In the genomic region with DNA sequence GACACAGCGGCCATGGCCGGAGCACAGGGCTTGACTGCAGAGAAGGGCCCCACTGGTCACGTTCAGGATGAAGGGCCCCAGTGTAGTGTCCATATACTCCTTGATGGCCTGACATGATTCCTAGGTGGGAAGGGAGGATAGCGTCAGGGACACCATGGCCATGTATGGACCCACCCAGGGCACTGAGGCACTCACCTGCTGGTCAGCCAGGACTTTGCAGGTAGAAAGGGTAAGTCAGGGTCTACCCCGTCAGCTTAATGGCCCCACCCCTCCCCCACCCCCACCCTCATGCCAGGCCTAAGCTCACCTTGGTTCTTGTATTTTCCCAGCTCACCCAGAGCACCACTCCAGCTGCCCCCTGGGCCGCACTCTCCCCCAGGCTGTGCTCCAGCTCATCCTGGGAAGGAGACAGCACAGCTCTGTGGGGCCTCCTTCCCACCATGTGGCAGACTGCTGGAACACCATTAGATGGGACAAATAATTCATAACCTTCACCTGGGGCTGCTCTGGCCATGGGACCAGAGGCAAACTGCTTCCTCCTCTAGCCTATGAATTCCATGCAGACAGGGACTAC, we compare ENCODE assay signal across 8 cellular contexts. TPM values are rescaled to one million over a fixed set of nuclear protein-coding genes. Genes with fewer than 3 reads are reported as not detected.
DNase-seq lines count a peak whose midpoint lies in the region; ATAC-seq and TF ChIP-seq lines count a peak whose summit lies in the region.

No MANE protein-coding gene starts in this region.

- H3K36me3 Mint-ChIP-seq in WTC11: 0 out of 2 replicates have a peak, but pooled peaks cover 4% of the 10 kb centered on the region

- H3K9me3 Mint-ChIP-seq in WTC11: peaks cover 7% of the 10 kb centered on the region; the same call in 1 of the 2 replicates

- peak overlapping the region; percentile 62 for H3K4me3 ChIP-seq in GM12864 (ENCODE audit: low read depth, low read length)
- peak overlapping the region in 1 of 4 experiments; percentile 60 for H3K4me3 ChIP-seq in fibroblast of lung (replicated peaks in 1 of 4; ENCODE audit: control extremely low read depth in 1 of 4, insufficient read depth in 1 of 4, low read depth in 3 of 4, low read length in 4 of 4)
- H3K4me3 ChIP-seq in rectal smooth muscle tissue (ENCODE audit: low read length): peak overlapping the region; percentile 76

- CTCF ChIA-PET in WTC11 (lab: Charles Lee): interaction anchor here (0.7 to 5.9 kb wide), 4 partner anchors 14 to 50 kb away, joined by 3 to 95 read pairs (median 4); partner anchors contain the start of genes CYB561D2, HYAL2 and NPRL2

- H3K79me2 ChIP-seq in fibroblast of lung (ENCODE audit: control insufficient read depth, insufficient read depth, low read length): no peaks in the 10 kb centered on the region

- H3K27ac ChIP-seq in fibroblast of lung (ENCODE audit: insufficient read depth, low read length) (peak overlapping the region; percentile 82), rectal smooth muscle tissue (ENCODE audit: low read depth, low read length) (peak overlapping the region; percentile 87)

- H4K20me1 ChIP-seq in fibroblast of lung (ENCODE audit: control insufficient read depth, extremely low read depth, insufficient read depth, low read length): no peaks in the 10 kb centered on the region

- no peaks in the 10 kb centered on the region for H3K9me3 ChIP-seq in fibroblast of lung (ENCODE audit: control insufficient read depth, insufficient read depth, low read depth, low read length)

- H2AFZ ChIP-seq in fibroblast of lung (ENCODE audit: low read length): no peak overlapping the region

- peak overlapping the region; percentile 89 for H3K4me2 ChIP-seq in fibroblast of lung (ENCODE audit: extremely low read depth, insufficient read depth, low read length)

- ATAC-seq in WTC11: no peak
- no peak for ATAC-seq in HG02759 (IDR thresholded peaks at IDR 0.05; ENCODE audit: unreplicated experiment)

- peaks cover 22% of the 10 kb centered on the region for H3K4me1 Mint-ChIP-seq in WTC11

- peaks cover 2% of the 10 kb centered on the region for H3K36me3 ChIP-seq in fibroblast of lung (ENCODE audit: control insufficient read depth, insufficient read depth, low read length)
- H3K36me3 ChIP-seq in rectal smooth muscle tissue (ENCODE audit: control insufficient read depth, insufficient read depth, low read length): no peaks in the 10 kb centered on the region

- H3K4me3 Mint-ChIP-seq in WTC11: 0 out of 2 replicates have a peak overlapping the region, but pooled peaks have one; percentile 97

- DNase-seq in GM12864 (ENCODE audit: low read depth) (no peak), WTC11 (ENCODE audit: low spot score) (no peak), fibroblast of lung (ENCODE audit: low read depth in 2 of 2) (no peak), AML-193 (lab: John Stamatoyannopoulos, UW) (no peak), NCI-H1417 (lab: John Stamatoyannopoulos, UW) (no peak), NCI-H82 treated with DMSO at 0.1 percent for 48 hours (lab: John Stamatoyannopoulos, UW; ENCODE audit: unreplicated experiment) (no peak)

- H3K4me1 ChIP-seq in fibroblast of lung (ENCODE audit: control insufficient read depth, extremely low read depth, insufficient read depth, low read length): peaks cover 15% of the 10 kb centered on the region
- H3K4me1 ChIP-seq in rectal smooth muscle tissue (ENCODE audit: control insufficient read depth, insufficient read depth, low read length): peaks cover 10% of the 10 kb centered on the region

- H3K27me3 ChIP-seq in fibroblast of lung (ENCODE audit: control insufficient read depth, insufficient read depth, low read length): no peaks in the 10 kb centered on the region
- no peaks in the 10 kb centered on the region for H3K27me3 ChIP-seq in rectal smooth muscle tissue (ENCODE audit: control insufficient read depth, insufficient read depth, low read length)

- H3K27ac Mint-ChIP-seq in WTC11: peak overlapping the region; percentile 82; the same call in 1 of the 2 replicates

- TF ChIP-seq CTCF in GM12864 (IDR thresholded peaks at IDR 0.05; ENCODE audit: low read depth, low read length, missing control alignments) (no peak), WTC11 (IDR thresholded peaks at IDR 0.05) (no peak), fibroblast of lung (conservative IDR thresholded peaks at IDR 0.05 in 1 of 2, IDR thresholded peaks at IDR 0.05 in 1 of 2; ENCODE audit: low read depth in 1 of 2, low read length in 2 of 2) (no peak)

- no peak overlapping the region for H3K9ac ChIP-seq in fibroblast of lung (ENCODE audit: insufficient read depth, low read length)
- H3K9ac ChIP-seq in rectal smooth muscle tissue (ENCODE audit: low read length): no peak overlapping the region

- H3K27me3 Mint-ChIP-seq in WTC11 (ENCODE audit: low read depth): no peaks in the 10 kb centered on the region; the same call in 1 of the 2 replicates

- POLR2A ChIA-PET in WTC11 (lab: Charles Lee): no interaction called here

TF ChIP-seq in WTC11, 78 proteins besides CTCF, POLR2A, EP300 and RAD21 (continues in another document):
- no peak for TF ChIP-seq MLX (CRISPR knock-in tag; IDR thresholded peaks at IDR 0.05)
- TF ChIP-seq TEAD1 (CRISPR knock-in tag; IDR thresholded peaks at IDR 0.05): no peak
- no peak for TF ChIP-seq ZNF138 (CRISPR knock-in tag; conservative IDR thresholded peaks at IDR 0.05)
- TF ChIP-seq ZNF281 (CRISPR knock-in tag; IDR thresholded peaks at IDR 0.05): no peak
- TF ChIP-seq, protein P1, sequence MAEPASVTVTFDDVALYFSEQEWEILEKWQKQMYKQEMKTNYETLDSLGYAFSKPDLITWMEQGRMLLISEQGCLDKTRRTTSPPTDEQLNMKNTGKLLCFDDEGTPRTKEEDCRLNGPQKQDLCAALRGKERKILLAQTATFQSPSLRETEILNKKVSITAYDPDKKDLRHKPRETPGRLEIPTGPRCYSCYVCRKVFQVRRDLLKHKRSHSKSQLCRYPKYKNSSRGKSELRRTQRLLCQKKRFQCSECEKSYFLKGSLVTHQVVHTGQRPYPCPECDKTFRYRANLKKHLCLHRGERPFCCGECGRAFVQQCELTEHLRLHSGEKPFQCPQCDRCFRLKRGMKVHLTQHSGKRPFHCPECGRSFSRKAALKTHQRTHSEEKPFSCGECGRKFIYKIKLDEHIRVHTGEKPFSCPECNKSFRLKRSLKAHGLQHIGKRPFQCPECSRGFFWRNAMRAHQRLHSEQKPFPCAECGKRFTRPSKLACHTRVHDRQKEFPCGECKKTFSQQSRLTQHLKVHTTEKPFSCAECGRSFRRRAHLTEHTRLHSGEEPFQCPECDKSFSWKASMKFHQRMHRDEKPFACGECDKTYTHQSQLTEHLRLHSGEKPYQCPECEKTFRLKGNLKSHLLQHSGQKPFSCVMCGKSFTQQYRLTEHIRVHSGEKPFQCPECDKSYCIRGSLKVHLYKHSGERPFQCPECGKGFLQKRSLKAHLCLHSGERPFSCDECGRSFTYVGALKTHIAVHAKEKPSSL (CRISPR knock-in tag; conservative IDR thresholded peaks at IDR 0.05): no peak
- no peak for TF ChIP-seq ZNF416 (CRISPR knock-in tag; IDR thresholded peaks at IDR 0.05)

RNA-seq across cellular contexts. Expression of gene HYAL3, which starts 1.6 kb away (rescaled TPM):
- total RNA-seq in WTC11 (2021) (2.9 to 3.8 TPM (median 3.2 TPM) in 3 replicates), fibroblast of lung (5.6 and 7.4 TPM in 2 replicates)
- 3.0 and 3.2 TPM in 2 replicates for polyA plus RNA-seq in fibroblast of lung
- 4.2 TPM in 2 replicates for polyA plus RNA-seq in fibroblast of lung (2012)
- polyA minus RNA-seq in fibroblast of lung (ENCODE audit: low replicate concordance): 4.3 and 5.3 TPM in 2 replicates

RNA-seq across cellular contexts. Expression of gene NAA80, which starts 1.6 kb away (rescaled TPM):
- total RNA-seq in WTC11 (2021) (13.7 to 17.3 TPM (median 13.7 TPM) in 3 replicates), fibroblast of lung (2.1 and 3.8 TPM in 2 replicates)
- polyA plus RNA-seq in fibroblast of lung: 3.1 and 4.3 TPM in 2 replicates
- 8.2 and 10.3 TPM in 2 replicates for polyA plus RNA-seq in fibroblast of lung (2012)
- 68.8 and 72.9 TPM in 2 replicates for polyA minus RNA-seq in fibroblast of lung (ENCODE audit: low replicate concordance)

RNA-seq across cellular contexts. Expression of gene HYAL1, which starts 2.6 kb away (rescaled TPM):
- total RNA-seq in WTC11 (2021) (3.4 to 3.8 TPM (median 3.5 TPM) in 3 replicates), fibroblast of lung (1.3 and 1.8 TPM in 2 replicates)
- 1.8 and 2.5 TPM in 2 replicates for polyA plus RNA-seq in fibroblast of lung
- 2.5 and 2.6 TPM in 2 replicates for polyA plus RNA-seq in fibroblast of lung (2012)
- 7.5 and 8.9 TPM in 2 replicates for polyA minus RNA-seq in fibroblast of lung (ENCODE audit: low replicate concordance)

RNA-seq across cellular contexts. Expression of gene IFRD2, which starts 8.5 kb away (rescaled TPM):
- total RNA-seq in WTC11 (2021) (63.2 to 92.0 TPM (median 75.6 TPM) in 3 replicates), fibroblast of lung (51.0 and 56.0 TPM in 2 replicates)
- polyA plus RNA-seq in fibroblast of lung: 28.1 and 44.0 TPM in 2 replicates
- 35.7 and 61.3 TPM in 2 replicates for polyA plus RNA-seq in fibroblast of lung (2012)
- 62.2 and 74.7 TPM in 2 replicates for polyA minus RNA-seq in fibroblast of lung (ENCODE audit: low replicate concordance)

RNA-seq across cellular contexts. Expression of gene HYAL2, which starts 21.8 kb away (rescaled TPM):
- total RNA-seq in WTC11 (2021) (58.0 to 65.6 TPM (median 62.9 TPM) in 3 replicates), fibroblast of lung (50.6 and 52.5 TPM in 2 replicates)
- polyA plus RNA-seq in fibroblast of lung: 35.1 and 36.9 TPM in 2 replicates
- polyA plus RNA-seq in fibroblast of lung (2012): 35.5 and 41.7 TPM in 2 replicates
- 54.9 and 85.6 TPM in 2 replicates for polyA minus RNA-seq in fibroblast of lung (ENCODE audit: low replicate concordance)
